In the genomic region with DNA sequence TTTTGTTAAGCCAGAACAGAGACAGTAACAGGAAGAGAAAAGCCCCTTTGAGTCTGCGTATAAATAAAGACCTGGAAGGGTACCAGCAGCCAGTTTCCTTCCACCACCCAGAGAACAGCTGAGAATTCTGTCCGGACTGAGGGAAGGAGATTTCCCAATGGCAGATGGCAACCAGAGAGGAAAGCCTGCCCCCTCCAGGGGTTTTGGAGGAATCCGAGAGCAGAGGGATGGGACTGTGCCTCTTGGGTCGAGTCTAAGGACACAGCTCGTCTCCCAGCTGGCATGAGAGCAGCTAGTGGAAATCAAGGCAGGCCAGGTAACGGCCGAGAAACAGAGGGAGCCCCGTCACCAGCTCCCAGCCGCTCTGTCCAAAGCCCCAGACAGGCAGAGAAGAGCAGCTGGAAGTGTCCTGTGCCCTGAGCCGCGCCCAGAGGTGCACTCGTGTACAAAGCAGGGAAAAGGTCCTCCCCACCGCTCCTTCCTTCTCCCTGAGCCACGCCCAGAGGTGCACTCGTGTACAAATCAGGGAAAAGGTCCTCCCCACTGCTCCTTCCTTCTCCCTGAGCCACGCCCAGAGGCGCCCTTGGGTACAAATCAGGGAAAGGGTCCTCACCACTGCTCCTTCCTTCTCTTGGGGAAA, we compare ENCODE assay signal across 14 cellular contexts.
A peak's percentile ranks its signal among the peaks of the same experiment; 100 is the strongest.
DNase-seq lines count a peak whose midpoint lies in the region; ATAC-seq, FAIRE-seq and TF ChIP-seq lines count a peak whose summit lies in the region.
"Had no signal": no experiment of that assay in that cellular context is flagged by ENCODE, and none has a peak within 500 bp of the region (broad histone marks: within the 10 kb centered on the region; RNA-seq: fewer than 3 reads in every experiment).

No MANE protein-coding gene starts in this region.

- H3K4ac ChIP-seq in H1 (replicated peaks; ENCODE audit: insufficient read length, low read depth, low read length): no peak overlapping the region

- peak overlapping the region; percentile 57; the same call in 1 of the 2 replicates for H4K8ac ChIP-seq in H1 (ENCODE audit: extremely low read depth, insufficient read depth, low read length)

- no peak overlapping the region for H2BK120ac ChIP-seq in H1 (replicated peaks; ENCODE audit: low read depth, low read length)

- FAIRE-seq in H1 (lab: Jason Lieb, UNC): no peak
- FAIRE-seq: GM12878 had no signal

- peak overlapping the region; percentile 73; the same call in 1 of the 2 replicates for H2BK5ac ChIP-seq in H1 (ENCODE audit: low read depth, low read length)

- no peaks in the 10 kb centered on the region for H3K9me3 ChIP-seq in H1 (ENCODE audit: insufficient read depth in 2 of 2, low read depth in 1 of 2, low read length in 1 of 2)
- no peaks in the 10 kb centered on the region for H3K9me3 ChIP-seq in mucosa of rectum (ENCODE audit: control insufficient read depth in 2 of 2, low read length in 2 of 2)
- H3K9me3 ChIP-seq: spleen had no signal

- H3K4me2 ChIP-seq in H1 (ENCODE audit: insufficient read depth in 1 of 2, low read depth in 2 of 2, low read length in 2 of 2): no peak overlapping the region

- no peaks in the 10 kb centered on the region for H3K79me2 ChIP-seq in H1 (ENCODE audit: control insufficient read depth in 1 of 2, insufficient read depth in 2 of 2, low read length in 2 of 2)

- 79% methylated on average over 16 of the region's 17 CpGs; no CpG with 5 or more reads in 1 of the 2 experiments for WGBS in H1 (ENCODE audit: extremely low coverage in 1 of 2, insufficient coverage in 1 of 2, insufficient read length in 1 of 2, insufficient replicate concordance in 2 of 2, low coverage in 1 of 2, low lambda C conversion rate in 2 of 2, missing lambda C conversion rate in 1 of 2), 2 experiments

- 0 out of 2 replicates have a peak overlapping the region, but pooled peaks have one; percentile 66 for H2BK15ac ChIP-seq in H1 (ENCODE audit: low read length)

- CTCF ChIA-PET in H1 (lab: Charles Lee; ENCODE audit: partially characterized antibody): interaction anchor here (0.7 to 4.6 kb wide), 21 partner anchors 9 to 374 kb away, joined by 3 to 30 read pairs (median 3); no protein-coding TSS in a partner anchor

- TF ChIP-seq RAD21 in Ishikawa (IDR thresholded peaks at IDR 0.05; ENCODE audit: low read depth): peak; percentile 33; the same call in 1 of the 2 replicates
- TF ChIP-seq RAD21 in H1 (IDR thresholded peaks at IDR 0.05 in 1 of 2, conservative IDR thresholded peaks at IDR 0.05 in 1 of 2; ENCODE audit: low read depth in 2 of 2, low read length in 2 of 2): peak; percentile 68 to 77

- peaks cover 0 to 2% (median 0%) of the 10 kb centered on the region in 4 experiments; a peak in 1 of 7 replicates for H3K4me1 ChIP-seq in H1 (replicated peaks in 1 of 4; ENCODE audit: control insufficient read depth in 3 of 4, insufficient read depth in 4 of 4, low read length in 3 of 4)
- peaks cover 9 to 10% of the 10 kb centered on the region in 2 donors for H3K4me1 ChIP-seq in mucosa of rectum (ENCODE audit: control insufficient read depth in 2 of 2, insufficient read depth in 2 of 2, low read length in 2 of 2)

- no peak overlapping the region for H4K91ac ChIP-seq in H1 (replicated peaks; ENCODE audit: insufficient read length, low read length)

- H3K9ac ChIP-seq in H1 (replicated peaks in 1 of 4; ENCODE audit: extremely low read depth in 1 of 4, low read depth in 3 of 4, low read length in 3 of 4) (no peak overlapping the region), mucosa of rectum (ENCODE audit: low read depth in 1 of 2, low read length in 2 of 2) (peak overlapping the region; percentile 9 to 55)

- H4K20me1 ChIP-seq in H1 (replicated peaks in 1 of 2; ENCODE audit: control insufficient read depth in 1 of 2, insufficient read depth in 2 of 2, low read length in 2 of 2): no peaks in the 10 kb centered on the region

- TF ChIP-seq POLR2A in H1 (IDR thresholded peaks at IDR 0.05; ENCODE audit: control extremely low read depth in 1 of 2, low read depth in 2 of 2, low read length in 2 of 2): no peak

- H3K56ac ChIP-seq in H1 (replicated peaks; ENCODE audit: insufficient read length, low read depth, low read length): no peak overlapping the region

- H3K14ac ChIP-seq in H1 (ENCODE audit: insufficient read length): no peak overlapping the region

- peak overlapping the region; percentile 93 for H2AFZ ChIP-seq in H1 (ENCODE audit: low read length)

- H3K27ac ChIP-seq in H1 (ENCODE audit: low read depth, low read length): no peak overlapping the region
- no peak overlapping the region for H3K27ac ChIP-seq in mucosa of rectum (ENCODE audit: low read depth in 2 of 2, low read length in 2 of 2)
- H3K27ac ChIP-seq: RWPE1, spleen had no signal

- H3K18ac ChIP-seq in H1 (ENCODE audit: extremely low read depth, low read length): peak overlapping the region; percentile 83; the same call in 1 of the 2 replicates

- no peaks in the 10 kb centered on the region for H3K79me1 ChIP-seq in H1 (ENCODE audit: low read depth, low read length)

- H2BK12ac ChIP-seq in H1 (ENCODE audit: low read depth, low read length): peak overlapping the region; percentile 68; the same call in 1 of the 2 replicates

- POLR2A ChIA-PET in H1 (lab: Charles Lee; ENCODE audit: partially characterized antibody): no interaction called here

- no peak for TF ChIP-seq EP300 in Ishikawa (IDR thresholded peaks at IDR 0.05; ENCODE audit: borderline replicate concordance)
- TF ChIP-seq EP300 in H1 (IDR thresholded peaks at IDR 0.05; ENCODE audit: borderline replicate concordance in 1 of 2, low read depth in 2 of 2, low read length in 2 of 2): no peak

- H3K4me3 ChIP-seq in H1 (ENCODE audit: extremely low read depth in 1 of 4, insufficient read depth in 2 of 4, low read depth in 3 of 4, low read length in 4 of 4) (no peak overlapping the region), mucosa of rectum (ENCODE audit: low read length in 2 of 2) (peak overlapping the region in 1 of 2 donors; percentile 42)
- H3K4me3 ChIP-seq: GM12878, spleen had no signal

- H3K23me2 ChIP-seq in H1 (ENCODE audit: low read depth, low read length): no peaks in the 10 kb centered on the region

- H3K27me3 ChIP-seq in H1 (replicated peaks in 1 of 4; ENCODE audit: control insufficient read depth in 3 of 4, extremely low read depth in 1 of 4, insufficient read depth in 3 of 4, low read length in 3 of 4): no peaks in the 10 kb centered on the region; a peak in 2 of 7 replicates
- H3K27me3 ChIP-seq in mucosa of rectum (ENCODE audit: control insufficient read depth in 2 of 2, insufficient read depth in 2 of 2, low read length in 2 of 2): no peaks in the 10 kb centered on the region

- no peak overlapping the region for H3K23ac ChIP-seq in H1 (ENCODE audit: insufficient read length)

- no peak for ATAC-seq in GM21737 (IDR thresholded peaks at IDR 0.05; ENCODE audit: unreplicated experiment)
- ATAC-seq: activated T-helper 17 cell treated with anti-CD3 and anti-CD28 coated beads, Interleukin-2, amount 50 U/mL, for 72 hours; GM12878 had no signal

- DNase-seq in AG09319 (ENCODE audit: extremely low read depth, low read depth) (no peak), H1 (ENCODE audit: low read depth in 1 of 2, low spot score in 2 of 2) (peak in 1 of 2 experiments; percentile 60), DMS153 (lab: John Stamatoyannopoulos, UW) (no peak), SIG-M5 (lab: John Stamatoyannopoulos, UW) (no peak)
- DNase-seq in activated effector memory CD4-positive, alpha-beta T cell treated with Interleukin-2 at 50 U/mL for 16 hours: no peak
- DNase-seq: naive thymus-derived CD4-positive, alpha-beta T cell; NCI-H2081; spleen had no signal

- H4K5ac ChIP-seq in H1 (ENCODE audit: insufficient read length, low read depth, low read length): no peak overlapping the region

- H3K36me3 ChIP-seq in H1 (ENCODE audit: control insufficient read depth in 2 of 4, insufficient read depth in 4 of 4, low read length in 3 of 4): no peaks in the 10 kb centered on the region
- H3K36me3 ChIP-seq in mucosa of rectum (ENCODE audit: control insufficient read depth in 2 of 2, insufficient read depth in 2 of 2, low read length in 2 of 2): no peaks in the 10 kb centered on the region
- H3K36me3 ChIP-seq: spleen had no signal

- H2AK5ac ChIP-seq in H1 (ENCODE audit: low read depth, low read length): no peak overlapping the region; the same call in 1 of the 2 replicates

- peak; percentile 16 for TF ChIP-seq CTCF in AG09319 (IDR thresholded peaks at IDR 0.05; ENCODE audit: low read depth, low read length)
- TF ChIP-seq CTCF in H1 (IDR thresholded peaks at IDR 0.05; ENCODE audit: control extremely low read depth in 1 of 3, insufficient read depth in 1 of 3, low read depth in 1 of 3, low read length in 3 of 3): peak; percentile 34 to 67 (median 59)

- peak overlapping the region; percentile 87; the same call in 1 of the 2 replicates for H2BK20ac ChIP-seq in H1 (ENCODE audit: low read length)

TF ChIP-seq in Ishikawa, 13 proteins besides CTCF, POLR2A, EP300 and RAD21 (continues in another document):
- TF ChIP-seq TEAD4 (IDR thresholded peaks at IDR 0.05): no peak
- TF ChIP-seq, protein P1, sequence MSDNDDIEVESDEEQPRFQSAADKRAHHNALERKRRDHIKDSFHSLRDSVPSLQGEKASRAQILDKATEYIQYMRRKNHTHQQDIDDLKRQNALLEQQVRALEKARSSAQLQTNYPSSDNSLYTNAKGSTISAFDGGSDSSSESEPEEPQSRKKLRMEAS (IDR thresholded peaks at IDR 0.05): no peak
- no peak for TF ChIP-seq CEBPB (IDR thresholded peaks at IDR 0.05)
- TF ChIP-seq FOXM1 (IDR thresholded peaks at IDR 0.05; ENCODE audit: borderline replicate concordance, low read depth): no peak

TF ChIP-seq in H1, 55 proteins besides CTCF, POLR2A, EP300 and RAD21 (continues in another document):
- TF ChIP-seq, protein P2, sequence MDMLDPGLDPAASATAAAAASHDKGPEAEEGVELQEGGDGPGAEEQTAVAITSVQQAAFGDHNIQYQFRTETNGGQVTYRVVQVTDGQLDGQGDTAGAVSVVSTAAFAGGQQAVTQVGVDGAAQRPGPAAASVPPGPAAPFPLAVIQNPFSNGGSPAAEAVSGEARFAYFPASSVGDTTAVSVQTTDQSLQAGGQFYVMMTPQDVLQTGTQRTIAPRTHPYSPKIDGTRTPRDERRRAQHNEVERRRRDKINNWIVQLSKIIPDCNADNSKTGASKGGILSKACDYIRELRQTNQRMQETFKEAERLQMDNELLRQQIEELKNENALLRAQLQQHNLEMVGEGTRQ (IDR thresholded peaks at IDR 0.05; ENCODE audit: low read length): no peak
- no peak for TF ChIP-seq SIX5 (IDR thresholded peaks at IDR 0.05; ENCODE audit: low read depth, low read length)

Comparison
In these comparisons a context has a peak if more than half of its experiments do, and no peak if none do; other contexts are left out.
1. H3K9ac ChIP-seq: peak in mucosa of rectum (2 of 2); none in H1 (0 of 4).